Comparison of ENCODE assay signal across 1 cellular context in genomic region chr5:174362514-174362913, GRCh38.
TF ChIP-seq lines count a peak whose summit lies in the region.

No MANE protein-coding gene starts in this region.

TF ChIP-seq in HEK293, 187 proteins besides CTCF, POLR2A, EP300 and RAD21 (continued from another document):
- TF ChIP-seq, protein P1, sequence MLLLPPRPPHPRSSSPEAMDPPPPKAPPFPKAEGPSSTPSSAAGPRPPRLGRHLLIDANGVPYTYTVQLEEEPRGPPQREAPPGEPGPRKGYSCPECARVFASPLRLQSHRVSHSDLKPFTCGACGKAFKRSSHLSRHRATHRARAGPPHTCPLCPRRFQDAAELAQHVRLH (tag by site-specific recombination; IDR thresholded peaks at IDR 0.05) = peak; percentile 94
- TF ChIP-seq, protein P2, sequence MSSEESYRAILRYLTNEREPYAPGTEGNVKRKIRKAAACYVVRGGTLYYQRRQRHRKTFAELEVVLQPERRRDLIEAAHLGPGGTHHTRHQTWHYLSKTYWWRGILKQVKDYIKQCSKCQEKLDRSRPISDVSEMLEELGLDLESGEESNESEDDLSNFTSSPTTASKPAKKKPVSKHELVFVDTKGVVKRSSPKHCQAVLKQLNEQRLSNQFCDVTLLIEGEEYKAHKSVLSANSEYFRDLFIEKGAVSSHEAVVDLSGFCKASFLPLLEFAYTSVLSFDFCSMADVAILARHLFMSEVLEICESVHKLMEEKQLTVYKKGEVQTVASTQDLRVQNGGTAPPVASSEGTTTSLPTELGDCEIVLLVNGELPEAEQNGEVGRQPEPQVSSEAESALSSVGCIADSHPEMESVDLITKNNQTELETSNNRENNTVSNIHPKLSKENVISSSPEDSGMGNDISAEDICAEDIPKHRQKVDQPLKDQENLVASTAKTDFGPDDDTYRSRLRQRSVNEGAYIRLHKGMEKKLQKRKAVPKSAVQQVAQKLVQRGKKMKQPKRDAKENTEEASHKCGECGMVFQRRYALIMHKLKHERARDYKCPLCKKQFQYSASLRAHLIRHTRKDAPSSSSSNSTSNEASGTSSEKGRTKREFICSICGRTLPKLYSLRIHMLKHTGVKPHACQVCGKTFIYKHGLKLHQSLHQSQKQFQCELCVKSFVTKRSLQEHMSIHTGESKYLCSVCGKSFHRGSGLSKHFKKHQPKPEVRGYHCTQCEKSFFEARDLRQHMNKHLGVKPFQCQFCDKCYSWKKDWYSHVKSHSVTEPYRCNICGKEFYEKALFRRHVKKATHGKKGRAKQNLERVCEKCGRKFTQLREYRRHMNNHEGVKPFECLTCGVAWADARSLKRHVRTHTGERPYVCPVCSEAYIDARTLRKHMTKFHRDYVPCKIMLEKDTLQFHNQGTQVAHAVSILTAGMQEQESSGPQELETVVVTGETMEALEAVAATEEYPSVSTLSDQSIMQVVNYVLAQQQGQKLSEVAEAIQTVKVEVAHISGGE (tag by site-specific recombination; conservative IDR thresholded peaks at IDR 0.05; ENCODE audit: low read depth) = no peak
- TF ChIP-seq, protein P3, sequence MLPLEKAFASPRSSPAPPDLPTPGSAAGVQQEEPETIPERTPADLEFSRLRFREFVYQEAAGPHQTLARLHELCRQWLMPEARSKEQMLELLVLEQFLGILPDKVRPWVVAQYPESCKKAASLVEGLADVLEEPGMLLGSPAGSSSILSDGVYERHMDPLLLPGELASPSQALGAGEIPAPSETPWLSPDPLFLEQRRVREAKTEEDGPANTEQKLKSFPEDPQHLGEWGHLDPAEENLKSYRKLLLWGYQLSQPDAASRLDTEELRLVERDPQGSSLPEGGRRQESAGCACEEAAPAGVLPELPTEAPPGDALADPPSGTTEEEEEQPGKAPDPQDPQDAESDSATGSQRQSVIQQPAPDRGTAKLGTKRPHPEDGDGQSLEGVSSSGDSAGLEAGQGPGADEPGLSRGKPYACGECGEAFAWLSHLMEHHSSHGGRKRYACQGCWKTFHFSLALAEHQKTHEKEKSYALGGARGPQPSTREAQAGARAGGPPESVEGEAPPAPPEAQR (tag by site-specific recombination; IDR thresholded peaks at IDR 0.05) = no peak
- no peak for TF ChIP-seq ZNF366 (tag by site-specific recombination; conservative IDR thresholded peaks at IDR 0.05)
- no peak for TF ChIP-seq HOXD13 (CRISPR knock-in tag; IDR thresholded peaks at IDR 0.05; ENCODE audit: borderline replicate concordance)
- no peak for TF ChIP-seq ZNF629 (tag by site-specific recombination; IDR thresholded peaks at IDR 0.05)
- no peak for TF ChIP-seq ZNF24 (tag by site-specific recombination; IDR thresholded peaks at IDR 0.05)
- TF ChIP-seq ZNF248 (tag by site-specific recombination; IDR thresholded peaks at IDR 0.05) = no peak
- TF ChIP-seq ZNF529 (tag by site-specific recombination; IDR thresholded peaks at IDR 0.05; ENCODE audit: insufficient replicate concordance) = no peak
- peak; percentile 50; the same call in 1 of the 2 replicates for TF ChIP-seq TRIM28 (IDR thresholded peaks at IDR 0.05; ENCODE audit: borderline replicate concordance, low read length)
- no peak for TF ChIP-seq ZNF140 (tag by site-specific recombination; IDR thresholded peaks at IDR 0.05)
- no peak for TF ChIP-seq ZBTB1 (tag by site-specific recombination; IDR thresholded peaks at IDR 0.05)
- TF ChIP-seq REPIN1 (tag by site-specific recombination; IDR thresholded peaks at IDR 0.05; ENCODE audit: low read depth) = no peak
- TF ChIP-seq ZNF449 (tag by site-specific recombination; IDR thresholded peaks at IDR 0.05) = no peak
- TF ChIP-seq, protein P4, sequence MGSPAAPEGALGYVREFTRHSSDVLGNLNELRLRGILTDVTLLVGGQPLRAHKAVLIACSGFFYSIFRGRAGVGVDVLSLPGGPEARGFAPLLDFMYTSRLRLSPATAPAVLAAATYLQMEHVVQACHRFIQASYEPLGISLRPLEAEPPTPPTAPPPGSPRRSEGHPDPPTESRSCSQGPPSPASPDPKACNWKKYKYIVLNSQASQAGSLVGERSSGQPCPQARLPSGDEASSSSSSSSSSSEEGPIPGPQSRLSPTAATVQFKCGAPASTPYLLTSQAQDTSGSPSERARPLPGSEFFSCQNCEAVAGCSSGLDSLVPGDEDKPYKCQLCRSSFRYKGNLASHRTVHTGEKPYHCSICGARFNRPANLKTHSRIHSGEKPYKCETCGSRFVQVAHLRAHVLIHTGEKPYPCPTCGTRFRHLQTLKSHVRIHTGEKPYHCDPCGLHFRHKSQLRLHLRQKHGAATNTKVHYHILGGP (tag by site-specific recombination; IDR thresholded peaks at IDR 0.05) = no peak
- TF ChIP-seq, protein P5, sequence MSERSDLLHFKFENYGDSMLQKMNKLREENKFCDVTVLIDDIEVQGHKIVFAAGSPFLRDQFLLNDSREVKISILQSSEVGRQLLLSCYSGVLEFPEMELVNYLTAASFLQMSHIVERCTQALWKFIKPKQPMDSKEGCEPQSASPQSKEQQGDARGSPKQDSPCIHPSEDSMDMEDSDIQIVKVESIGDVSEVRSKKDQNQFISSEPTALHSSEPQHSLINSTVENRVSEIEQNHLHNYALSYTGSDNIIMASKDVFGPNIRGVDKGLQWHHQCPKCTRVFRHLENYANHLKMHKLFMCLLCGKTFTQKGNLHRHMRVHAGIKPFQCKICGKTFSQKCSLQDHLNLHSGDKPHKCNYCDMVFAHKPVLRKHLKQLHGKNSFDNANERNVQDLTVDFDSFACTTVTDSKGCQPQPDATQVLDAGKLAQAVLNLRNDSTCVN (tag by site-specific recombination; optimal IDR thresholded peaks at IDR 0.05) = no peak
- no peak for TF ChIP-seq ZNF707 (tag by site-specific recombination; IDR thresholded peaks at IDR 0.05)
- TF ChIP-seq ZNF623 (tag by site-specific recombination; IDR thresholded peaks at IDR 0.05) = no peak
- TF ChIP-seq OVOL3 (tag by site-specific recombination; IDR thresholded peaks at IDR 0.05) = no peak
- TF ChIP-seq REST (tag by site-specific recombination; IDR thresholded peaks at IDR 0.05) = no peak
- TF ChIP-seq ZNF626 (tag by site-specific recombination; IDR thresholded peaks at IDR 0.05) = peak; percentile 46; the same call in 1 of the 2 replicates
- no peak for TF ChIP-seq SP2 (tag by site-specific recombination; IDR thresholded peaks at IDR 0.05)
- TF ChIP-seq ZNF146 (tag by site-specific recombination; IDR thresholded peaks at IDR 0.05) = peak; percentile 100
- TF ChIP-seq ZNF747 (tag by site-specific recombination; IDR thresholded peaks at IDR 0.05) = no peak
- TF ChIP-seq, protein P6, sequence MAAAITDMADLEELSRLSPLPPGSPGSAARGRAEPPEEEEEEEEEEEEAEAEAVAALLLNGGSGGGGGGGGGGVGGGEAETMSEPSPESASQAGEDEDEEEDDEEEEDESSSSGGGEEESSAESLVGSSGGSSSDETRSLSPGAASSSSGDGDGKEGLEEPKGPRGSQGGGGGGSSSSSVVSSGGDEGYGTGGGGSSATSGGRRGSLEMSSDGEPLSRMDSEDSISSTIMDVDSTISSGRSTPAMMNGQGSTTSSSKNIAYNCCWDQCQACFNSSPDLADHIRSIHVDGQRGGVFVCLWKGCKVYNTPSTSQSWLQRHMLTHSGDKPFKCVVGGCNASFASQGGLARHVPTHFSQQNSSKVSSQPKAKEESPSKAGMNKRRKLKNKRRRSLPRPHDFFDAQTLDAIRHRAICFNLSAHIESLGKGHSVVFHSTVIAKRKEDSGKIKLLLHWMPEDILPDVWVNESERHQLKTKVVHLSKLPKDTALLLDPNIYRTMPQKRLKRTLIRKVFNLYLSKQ (tag by site-specific recombination; IDR thresholded peaks at IDR 0.05; ENCODE audit: borderline replicate concordance) = no peak
- no peak for TF ChIP-seq ZNF473 (tag by site-specific recombination; IDR thresholded peaks at IDR 0.05)
- TF ChIP-seq, protein P7, sequence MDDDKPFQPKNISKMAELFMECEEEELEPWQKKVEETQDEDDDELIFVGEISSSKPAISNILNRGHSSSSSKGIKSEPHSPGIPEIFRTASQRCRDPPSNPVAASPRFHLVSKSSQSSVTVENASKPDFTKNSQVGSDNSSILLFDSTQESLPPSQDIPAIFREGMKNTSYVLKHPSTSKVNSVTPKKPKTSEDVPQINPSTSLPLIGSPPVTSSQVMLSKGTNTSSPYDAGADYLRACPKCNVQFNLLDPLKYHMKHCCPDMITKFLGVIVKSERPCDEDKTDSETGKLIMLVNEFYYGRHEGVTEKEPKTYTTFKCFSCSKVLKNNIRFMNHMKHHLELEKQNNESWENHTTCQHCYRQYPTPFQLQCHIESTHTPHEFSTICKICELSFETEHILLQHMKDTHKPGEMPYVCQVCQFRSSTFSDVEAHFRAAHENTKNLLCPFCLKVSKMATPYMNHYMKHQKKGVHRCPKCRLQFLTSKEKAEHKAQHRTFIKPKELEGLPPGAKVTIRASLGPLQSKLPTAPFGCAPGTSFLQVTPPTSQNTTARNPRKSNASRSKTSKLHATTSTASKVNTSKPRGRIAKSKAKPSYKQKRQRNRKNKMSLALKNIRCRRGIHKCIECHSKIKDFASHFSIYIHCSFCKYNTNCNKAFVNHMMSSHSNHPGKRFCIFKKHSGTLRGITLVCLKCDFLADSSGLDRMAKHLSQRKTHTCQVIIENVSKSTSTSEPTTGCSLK (tag by site-specific recombination; IDR thresholded peaks at IDR 0.05) = no peak
